In the genomic region with DNA sequence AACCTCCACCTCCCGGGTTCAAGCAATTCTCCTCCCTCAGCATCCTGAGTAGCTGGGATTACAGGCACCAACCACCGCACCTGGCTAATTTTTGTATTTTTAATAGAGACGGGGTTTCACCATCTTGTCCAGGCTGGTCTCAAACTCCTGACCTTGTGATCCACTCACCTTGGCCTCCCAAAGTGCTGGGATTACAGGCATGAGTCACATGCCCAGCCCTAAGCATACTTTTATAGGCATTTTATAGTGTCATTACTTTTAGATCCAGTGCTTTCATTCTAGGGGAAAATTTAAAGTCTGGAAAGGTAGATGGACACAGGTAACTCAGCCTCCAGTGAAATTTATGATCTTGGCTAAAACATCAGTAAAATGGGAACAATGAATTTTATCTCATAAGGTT, we compare ENCODE assay signal across 1 cellular context. TPM values are rescaled to one million over a fixed set of nuclear protein-coding genes. Genes with fewer than 3 reads are reported as not detected.
"Had no signal": no experiment of that assay in that cellular context is flagged by ENCODE, and none has a peak within 500 bp of the region (broad histone marks: within the 10 kb centered on the region; RNA-seq: fewer than 3 reads in every experiment).

No MANE protein-coding gene starts in this region.

RNA-seq across cellular contexts. Expression of gene HNMT, which starts 7.0 kb away (rescaled TPM):
- total RNA-seq: OCI-LY7 had no signal
